ENCODE assay signal across 9 cellular contexts in the genomic region with DNA sequence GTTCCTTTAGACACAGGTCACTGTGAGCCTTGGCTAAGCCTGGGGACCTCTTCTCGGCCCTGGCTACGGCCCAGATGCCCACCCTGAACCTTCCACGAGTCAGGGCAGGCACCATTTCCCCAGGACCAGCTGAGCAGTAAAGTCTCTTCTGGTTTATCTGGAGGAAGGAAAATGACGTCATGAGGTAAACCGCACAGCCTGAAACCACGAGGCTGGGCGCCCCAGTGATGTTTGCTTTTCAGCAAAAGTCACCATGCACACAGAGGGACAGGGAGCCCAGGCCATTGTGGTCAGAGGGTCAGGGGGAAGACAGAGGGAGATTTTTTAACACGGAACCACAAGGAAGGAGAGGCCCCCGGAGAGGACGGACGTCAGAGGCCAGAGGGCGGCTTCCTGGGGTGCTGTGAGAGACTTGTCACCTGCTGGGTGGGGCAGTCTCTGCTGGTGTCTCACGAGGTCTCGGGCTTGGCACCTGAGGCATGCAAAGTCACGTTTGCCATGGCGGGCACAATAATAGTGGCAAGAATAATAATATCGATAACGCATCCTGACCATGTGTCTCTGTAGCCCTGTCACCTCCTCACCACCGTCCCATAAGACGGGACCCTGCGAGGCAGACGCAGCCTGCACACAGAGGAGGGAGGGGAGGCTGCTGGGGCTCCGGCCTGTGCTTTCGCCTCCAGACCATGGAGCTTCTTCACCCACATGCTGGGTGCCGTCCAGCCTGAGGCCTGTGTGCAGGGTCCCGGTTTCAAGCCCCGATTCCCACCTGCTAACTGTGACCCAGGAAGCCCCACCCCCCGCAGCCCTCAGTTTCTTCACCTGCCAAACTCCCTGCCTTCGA. TPM values are rescaled to one million over a fixed set of nuclear protein-coding genes. Genes with fewer than 3 reads are reported as not detected.
A peak's percentile ranks its signal among the peaks of the same experiment; 100 is the strongest.
DNase-seq lines count a peak whose midpoint lies in the region; ATAC-seq and TF ChIP-seq lines count a peak whose summit lies in the region.
"Had no signal": no experiment of that assay in that cellular context is flagged by ENCODE, and none has a peak within 500 bp of the region (broad histone marks: within the 10 kb centered on the region; RNA-seq: fewer than 3 reads in every experiment).

No MANE protein-coding gene starts in this region.

- peaks cover 9 to 56% (median 20%) of the 10 kb centered on the region in 12 donors for H3K4me1 ChIP-seq in heart left ventricle

- WGBS in heart left ventricle, 4 donors, result 78 to 83% (median 80%) methylated on average over 28 to 29 of the region's 29 CpGs

- H3K36me3 ChIP-seq in heart left ventricle, result no peaks in the 10 kb centered on the region
- H3K36me3 ChIP-seq: cardiac muscle cell had no signal

- peak overlapping the region in 1 of 12 donors; percentile 5 for H3K4me3 ChIP-seq in heart left ventricle
- H3K4me3 ChIP-seq: cardiac muscle cell had no signal

- TF ChIP-seq POLR2A in heart left ventricle (IDR thresholded peaks at IDR 0.05), result no peak

- peak in 3 of 5 donors; percentile 43 to 60 (median 54) for DNase-seq in heart left ventricle
- no peak for DNase-seq in Right ventricle myocardium superior
- peak; percentile 93 for DNase-seq in HT1080 (ENCODE audit: low read depth)
- peak; percentile 75 to 76 for DNase-seq in activated CD4-positive, alpha-beta T cell treated with anti-CD3 and anti-CD28 coated beads for 4 hours
- DNase-seq in dermis blood vessel endothelial cell, result peak; percentile 72
- peak; percentile 59 to 81 for DNase-seq in stimulated activated CD4-positive, alpha-beta T cell treated with anti-CD3 and anti-CD28 coated beads, Interleukin-12 subunit alpha, Interleukin-12 subunit beta, amount 100 ng/mL, for 24 hours (ENCODE audit: low read depth in 2 of 2)
- no peak for DNase-seq in T1000 (lab: John Stamatoyannopoulos, UW)
- DNase-seq in NCI-H2227 (lab: John Stamatoyannopoulos, UW; ENCODE audit: unreplicated experiment), result no peak

- no peak for TF ChIP-seq CTCF in heart left ventricle (IDR thresholded peaks at IDR 0.05)

- peak in 1 of 4 donors; percentile 21 for ATAC-seq in heart left ventricle
- no peak for ATAC-seq in Right ventricle myocardium superior (ENCODE audit: poor library complexity)

- intact Hi-C loops in heart left ventricle (cut with DNase I) (loop anchor here in 3 of 10 donors (5.0 kb wide), 1 partner anchor 33 kb away; the partner anchor contains the start of gene FOSL2 (in 3 of the 3)), Right ventricle myocardium superior (cut with DNase I) (no loop called here)

- no peaks in the 10 kb centered on the region for H3K27me3 ChIP-seq in heart left ventricle
- H3K27me3 ChIP-seq: cardiac muscle cell had no signal

- peak overlapping the region in 1 of 12 donors; percentile 73 for H3K27ac ChIP-seq in heart left ventricle
- H3K27ac ChIP-seq: cardiac muscle cell had no signal

- H3K9me3 ChIP-seq in heart left ventricle, result no peaks in the 10 kb centered on the region

RNA-seq across cellular contexts. Expression of gene FOSL2, which starts 33.2 kb away (rescaled TPM):
- total RNA-seq in heart left ventricle (100 to 1,000 TPM in 2 of 9 donors, 10 to 100 TPM in 7; 26.2 to 144 (median 50.2) TPM), Right ventricle myocardium superior (45.7 TPM), dermis blood vessel endothelial cell (58.4 and 59.1 TPM in 2 replicates)
- polyA plus RNA-seq in heart left ventricle, result 10 to 100 TPM; 15.2 to 66.2 TPM
- 61.2 and 73.5 TPM in 2 replicates for total RNA-seq in HT1080 (2014; rRNA removed; shearing (Covaris generic))
- 60.8 and 68.6 TPM in 2 replicates for polyA plus RNA-seq in HT1080 (2015; cell fraction: cytosol; rRNA removed)
- polyA plus RNA-seq in HT1080 (2015; cell fraction: nucleus; rRNA removed), result 142 and 150 TPM in 2 replicates

Comparison
In these comparisons a context has a peak if more than half of its experiments do, and no peak if none do; other contexts are left out.
1. DNase-seq: peak in heart left ventricle (3 of 5), HT1080 (single experiment), activated CD4-positive, alpha-beta T cell treated with anti-CD3 and anti-CD28 coated beads for 4 hours (2 of 2), dermis blood vessel endothelial cell (single experiment) and stimulated activated CD4-positive, alpha-beta T cell treated with anti-CD3 and anti-CD28 coated beads, Interleukin-12 subunit alpha, Interleukin-12 subunit beta, amount 100 ng/mL, for 24 hours (2 of 2); none in Right ventricle myocardium superior (single experiment), T1000 (single experiment) and NCI-H2227 (single experiment).